Comparison of ENCODE assay signal across 28 cellular contexts in genomic region chr3:28067014-28067413, GRCh38.
"Had no signal": no experiment of that assay in that cellular context is flagged by ENCODE, and none has a peak within 500 bp of the region (broad histone marks: within the 10 kb centered on the region; RNA-seq: fewer than 3 reads in every experiment).

No MANE protein-coding gene starts in this region.

- H3K27ac Mint-ChIP-seq: dendritic cell treated with granulocyte-macrophage colony-stimulating factor and Interleukin-4, amounts not matched to agents 40 ng/mL and 50 ng/mL, for 4 days; effector memory CD8-positive, alpha-beta T cell; endodermal cell; mesothelial cell of epicardium; naive B cell had no signal

- H3K9me3 Mint-ChIP-seq: effector memory CD8-positive, alpha-beta T cell had no signal

- H3K4me1 Mint-ChIP-seq: endodermal cell, mesothelial cell of epicardium, naive B cell had no signal

- H3K4me3 Mint-ChIP-seq: dendritic cell treated with granulocyte-macrophage colony-stimulating factor and Interleukin-4, amounts not matched to agents 40 ng/mL and 50 ng/mL, for 4 days; effector memory CD8-positive, alpha-beta T cell; endodermal cell; mesothelial cell of epicardium; naive B cell had no signal

- H3K27me3 Mint-ChIP-seq: dendritic cell treated with granulocyte-macrophage colony-stimulating factor and Interleukin-4, amounts not matched to agents 40 ng/mL and 50 ng/mL, for 4 days; effector memory CD8-positive, alpha-beta T cell had no signal

- H3K4me1 ChIP-seq: colonic mucosa, esophagus squamous epithelium, gastrocnemius medialis, heart right ventricle, left lung, lower lobe of right lung had no signal

- DNase-seq: colonic mucosa; cortex of kidney; effector CD8-positive, alpha-beta T cell; effector memory CD8-positive, alpha-beta T cell; endodermal cell; erythroblast; esophagus squamous epithelium; foreskin fibroblast; foreskin melanocyte; gastrocnemius medialis; glutamatergic neuron; head of caudate nucleus; heart right ventricle; hippocampal formation; left cardiac atrium; left lung; left ventricle myocardium superior; lower lobe of right lung; mesenchymal stem cell; mucosa of descending colon; naive B cell had no signal

- H3K36me3 ChIP-seq: colonic mucosa, esophagus squamous epithelium, gastrocnemius medialis, heart right ventricle, left lung, lower lobe of right lung had no signal

- H3K27me3 ChIP-seq: colonic mucosa, esophagus squamous epithelium, gastrocnemius medialis, heart right ventricle, left lung had no signal

- ATAC-seq: effector memory CD8-positive, alpha-beta T cell; esophagus mucosa; gastrocnemius medialis; heart right ventricle; left cardiac atrium; left lung; left ventricle myocardium superior; lower lobe of right lung; mucosa of descending colon had no signal

- H3K36me3 Mint-ChIP-seq: mesothelial cell of epicardium, naive B cell had no signal

- H3K27ac ChIP-seq: colonic mucosa, epithelial cell of prostate, esophagus squamous epithelium, gastrocnemius medialis, heart right ventricle, left lung, lower lobe of right lung had no signal

- FAIRE-seq: endometrium, islet of Langerhans, keratinocyte had no signal

- H3K4me3 ChIP-seq: colonic mucosa, esophagus squamous epithelium, gastrocnemius medialis, heart right ventricle, left lung, lower lobe of right lung, mucosa of descending colon had no signal

- H3K9me3 ChIP-seq: colonic mucosa, esophagus squamous epithelium, gastrocnemius medialis had no signal
